In genomic region chr7:80623465-80624252, GRCh38 we compare ENCODE assay signal across 15 cellular contexts. TPM values are rescaled to one million over a fixed set of nuclear protein-coding genes. Genes with fewer than 3 reads are reported as not detected.
A peak's percentile ranks its signal among the peaks of the same experiment; 100 is the strongest.
DNase-seq lines count a peak whose midpoint lies in the region; ATAC-seq and TF ChIP-seq lines count a peak whose summit lies in the region.
"Had no signal": no experiment of that assay in that cellular context is flagged by ENCODE, and none has a peak within 500 bp of the region (broad histone marks: within the 10 kb centered on the region; RNA-seq: fewer than 3 reads in every experiment).

No MANE protein-coding gene starts in this region.

- H3K4me3 Mint-ChIP-seq in WTC11, result no peak overlapping the region
- H3K4me3 Mint-ChIP-seq: type B pancreatic cell had no signal

- no peaks in the 10 kb centered on the region for H3K27me3 ChIP-seq in neuron (ENCODE audit: insufficient read depth, low read length)

- POLR2A ChIA-PET in WTC11 (lab: Charles Lee), result no interaction called here

- DNase-seq in ELF-1 (ENCODE audit: low read depth, low spot score), result peak; percentile 23
- no peak for DNase-seq in WTC11 (ENCODE audit: low spot score)
- no peak for DNase-seq in left cardiac atrium
- no peak for DNase-seq in NCI-H510A (lab: John Stamatoyannopoulos, UW)
- DNase-seq: activated CD8-positive, alpha-beta memory T cell treated with anti-CD3 and anti-CD28 coated beads for 24 hours; DMS 273 treated with DMSO at 0.1 percent for 48 hours; H7; NCI-H1048; stimulated activated CD4-positive, alpha-beta T cell treated with anti-CD3 and anti-CD28 coated beads, Interleukin-4, amount 100 ng/mL, for 4 hours had no signal

- CTCF ChIA-PET in WTC11 (lab: Charles Lee), result no interaction called here

- peaks cover 13% of the 10 kb centered on the region for H3K4me1 ChIP-seq in neuron (ENCODE audit: insufficient read depth, low read length)

- H3K36me3 ChIP-seq in neuron (ENCODE audit: insufficient read depth, low read length), result no peaks in the 10 kb centered on the region

- intact Hi-C loops in left cardiac atrium (cut with DNase I), result no loop called here

- TF ChIP-seq CTCF in WTC11 (IDR thresholded peaks at IDR 0.05), result no peak

- H3K27me3 Mint-ChIP-seq in WTC11 (ENCODE audit: low read depth), result no peaks in the 10 kb centered on the region
- H3K27me3 Mint-ChIP-seq: type B pancreatic cell had no signal

- no peak overlapping the region for H3K27ac Mint-ChIP-seq in WTC11
- H3K27ac Mint-ChIP-seq: type B pancreatic cell had no signal

- H3K9me3 Mint-ChIP-seq in WTC11, result peaks cover 13% of the 10 kb centered on the region

- H3K36me3 Mint-ChIP-seq in WTC11, result no peaks in the 10 kb centered on the region
- H3K36me3 Mint-ChIP-seq: type B pancreatic cell had no signal

- H3K9me3 ChIP-seq in neuron (ENCODE audit: low read length), result peaks cover 4% of the 10 kb centered on the region

- peak overlapping the region; percentile 62 for H2AFZ ChIP-seq in neuron (ENCODE audit: low read depth, low read length)

- peak; percentile 64 for ATAC-seq in WTC11
- ATAC-seq in left cardiac atrium, result peak; percentile 70 to 77
- ATAC-seq in HG02623 (IDR thresholded peaks at IDR 0.05; ENCODE audit: unreplicated experiment), result no peak
- ATAC-seq in HG02678 (IDR thresholded peaks at IDR 0.05; ENCODE audit: unreplicated experiment), result no peak
- ATAC-seq in GM18498 (IDR thresholded peaks at IDR 0.05; ENCODE audit: unreplicated experiment), result no peak
- ATAC-seq: sciatic nerve had no signal

- peak overlapping the region; percentile 39 for H3K4me3 ChIP-seq in neuron (ENCODE audit: low read length)

- peaks cover 8% of the 10 kb centered on the region for H3K4me1 Mint-ChIP-seq in WTC11

TF ChIP-seq in WTC11, 78 proteins besides CTCF, POLR2A, EP300 and RAD21:
- TF ChIP-seq MYBL2 (CRISPR knock-in tag; IDR thresholded peaks at IDR 0.05), result no peak
TF ChIP-seq in WTC11: peak in this region for 0.

RNA-seq across cellular contexts. Expression of gene CD36, which starts 14.8 kb away (rescaled TPM):
- total RNA-seq in WTC11 (2021) (0.25 to 1.4 TPM (median 0.34 TPM) in 3 replicates), left cardiac atrium (100 to 1,000 TPM; 760 to 831 TPM)
- total RNA-seq: H7 had no signal

Comparison
In these comparisons a context has a peak if more than half of its experiments do, and no peak if none do; other contexts are left out.
1. ATAC-seq: peak in WTC11 (single experiment) and left cardiac atrium (2 of 2); none in HG02623 (single experiment), HG02678 (single experiment) and GM18498 (single experiment).
2. RNA of gene CD36, which starts 14.8 kb away (total RNA-seq): 760 to 831 TPM in left cardiac atrium; 0.25 to 1.4 TPM in WTC11; every median in the first group is over 100 times any median in the second.